Comparison of ENCODE assay signal across 9 cellular contexts in the genomic region with DNA sequence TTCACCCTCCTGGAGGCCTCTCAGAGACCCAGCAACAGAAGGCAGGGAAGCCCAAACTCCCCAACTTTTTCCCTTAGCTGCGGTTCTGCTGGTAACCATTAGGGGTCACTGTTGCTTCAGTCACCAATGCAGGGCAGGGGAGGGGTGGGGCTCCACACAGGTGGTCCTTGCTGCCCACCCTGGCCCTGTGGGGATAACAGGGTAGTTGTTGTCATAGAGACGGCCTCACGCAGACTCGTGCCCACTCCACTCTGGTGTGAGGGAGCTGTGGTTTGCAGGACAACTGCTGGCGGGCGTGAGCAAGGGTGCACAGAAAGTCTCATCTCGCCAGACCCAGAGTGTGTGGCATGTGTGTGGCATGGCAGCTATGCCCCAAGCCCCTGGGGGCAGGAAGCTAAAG. TPM values are rescaled to one million over a fixed set of nuclear protein-coding genes. Genes with fewer than 3 reads are reported as not detected.
DNase-seq lines count a peak whose midpoint lies in the region; ATAC-seq, FAIRE-seq and TF ChIP-seq lines count a peak whose summit lies in the region.
"Had no signal": no experiment of that assay in that cellular context is flagged by ENCODE, and none has a peak within 500 bp of the region (broad histone marks: within the 10 kb centered on the region; RNA-seq: fewer than 3 reads in every experiment).

No MANE protein-coding gene starts in this region.

- H3K4me1 ChIP-seq in ovary (ENCODE audit: insufficient read depth): peaks cover 2% of the 10 kb centered on the region

- intact Hi-C loops in ovary (cut with DNase I): no loop called here

- no peaks in the 10 kb centered on the region for H3K36me3 ChIP-seq in ovary

- no peak for TF ChIP-seq POLR2A in ovary (IDR thresholded peaks at IDR 0.05)

- 23 to 35% (median 26%) methylated on average over 7 of the region's 7 CpGs for WGBS in ovary, 3 donors

- peak; percentile 58 for FAIRE-seq in D721Med (lab: Jason Lieb, UNC)

- H3K4me3 ChIP-seq in epithelial cell of proximal tubule (ENCODE audit: low read depth, low read length): no peak overlapping the region
- no peak overlapping the region for H3K4me3 ChIP-seq in ovary

- DNase-seq in D721Med (ENCODE audit: insufficient read length, low spot score) (peak; percentile 68), KBM-7 (peak; percentile 55), epithelial cell of proximal tubule (ENCODE audit: low read depth) (no peak), ovary (no peak), GOT3 (lab: John Stamatoyannopoulos, UW) (no peak)
- DNase-seq in activated CD4-positive, alpha-beta T cell treated with anti-CD3 and anti-CD28 coated beads, Interleukin-2, amount 50 U/mL, for 4 hours: peak; percentile 31 to 34

- ATAC-seq in HG02759 (IDR thresholded peaks at IDR 0.05; ENCODE audit: unreplicated experiment) (no peak), GM19023 (IDR thresholded peaks at IDR 0.05; ENCODE audit: unreplicated experiment) (no peak)

- TF ChIP-seq EP300 in ovary (IDR thresholded peaks at IDR 0.05): no peak

- TF ChIP-seq CTCF in D721Med (IDR thresholded peaks at IDR 0.05; ENCODE audit: insufficient read depth, missing control alignments) (peak; percentile 98), epithelial cell of proximal tubule (conservative IDR thresholded peaks at IDR 0.05; ENCODE audit: low read depth, low read length) (peak; percentile 90), ovary (IDR thresholded peaks at IDR 0.05) (peak; percentile 10 to 40 (median 30))

- no peak overlapping the region for H3K27ac ChIP-seq in ovary

- H3K9me3 ChIP-seq in ovary: no peaks in the 10 kb centered on the region

- no peaks in the 10 kb centered on the region for H3K27me3 ChIP-seq in ovary

- in situ Hi-C loops in KBM-7 (cut with MboI; ENCODE audit: low pct_unique_long_range_greater_than_20kb, low sequenced_read_pairs): no loop called here

RNA-seq across cellular contexts. Expression of a gene that starts 19.9 kb away (rescaled TPM):
- total RNA-seq in epithelial cell of proximal tubule (not detected in 2 replicates), ovary (under 1 TPM in 1 of 7 donors, not detected in 6; 0.15 TPM)
- polyA plus RNA-seq in ovary: under 1 TPM in 1 of 2 donors, not detected in 1; 0.02 TPM
- total RNA-seq: M059J had no signal

RNA-seq across cellular contexts. Expression of a gene that starts 21.7 kb away (rescaled TPM):
- not detected in 2 replicates for total RNA-seq in epithelial cell of proximal tubule
- total RNA-seq in ovary: under 1 TPM in 4 of 7 donors, not detected in 3; 0.34 to 0.92 (median 0.41) TPM
- polyA plus RNA-seq in ovary: under 1 TPM in 1 of 2 donors, not detected in 1; 0.11 TPM
- total RNA-seq: M059J had no signal

RNA-seq across cellular contexts. Expression of a gene that starts 22.3 kb away (rescaled TPM):
- total RNA-seq in epithelial cell of proximal tubule (2.0 and 3.5 TPM in 2 replicates), ovary (1 to 10 TPM in 4 of 7 donors, under 1 TPM in 3; 0.40 to 2.8 (median 1.4) TPM)
- under 1 TPM; 0.19 to 0.65 TPM for polyA plus RNA-seq in ovary

RNA-seq across cellular contexts. Expression of a gene that starts 54.5 kb away (rescaled TPM):
- total RNA-seq in epithelial cell of proximal tubule: 19.0 and 20.8 TPM in 2 replicates
- 10 to 100 TPM in 5 of 7 donors, 1 to 10 TPM in 2; 4.3 to 20.2 (median 12.3) TPM for total RNA-seq in ovary
- polyA plus RNA-seq in ovary: 10 to 100 TPM; 13.7 to 21.2 TPM

Comparison
In these comparisons a context has a peak if more than half of its experiments do, and no peak if none do; other contexts are left out.
1. DNase-seq: peak in D721Med (single experiment), KBM-7 (single experiment) and activated CD4-positive, alpha-beta T cell treated with anti-CD3 and anti-CD28 coated beads, Interleukin-2, amount 50 U/mL, for 4 hours (2 of 2); none in epithelial cell of proximal tubule (single experiment), ovary (0 of 5) and GOT3 (single experiment).
2. CTCF ChIP-seq: peak in every context shown above with its lines; median percentile 98 in D721Med; 90 in epithelial cell of proximal tubule; 30 in ovary.